ENCODE assay signal across 16 cellular contexts in the genomic region with DNA sequence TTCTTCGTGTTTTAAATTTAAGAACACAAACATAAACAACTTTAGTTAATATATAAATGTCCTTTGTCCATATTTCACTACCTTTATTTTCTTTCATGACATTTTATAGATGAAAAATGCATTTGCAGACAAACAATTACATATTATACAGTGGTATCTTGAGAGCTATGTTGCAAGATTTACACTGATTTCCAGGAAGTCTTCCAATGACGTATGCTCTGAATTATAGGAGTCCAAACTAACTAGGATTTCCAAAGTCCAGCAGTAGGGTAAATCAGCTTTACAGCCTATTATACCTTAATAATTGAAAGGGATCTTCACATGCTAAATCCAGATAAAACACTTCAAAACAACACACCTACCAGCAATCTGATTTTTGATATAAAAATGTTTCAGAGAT.
"Had no signal": no experiment of that assay in that cellular context is flagged by ENCODE, and none has a peak within 500 bp of the region (broad histone marks: within the 10 kb centered on the region; RNA-seq: fewer than 3 reads in every experiment).

No MANE protein-coding gene starts in this region.

- H3K4me3 ChIP-seq: colonic mucosa, heart left ventricle, prostate gland, right lobe of liver, suprapubic skin had no signal

- H3K27me3 ChIP-seq: colonic mucosa, foreskin keratinocyte, heart left ventricle, right lobe of liver, suprapubic skin had no signal

- H3K9me3 ChIP-seq: colonic mucosa, heart left ventricle, prostate gland, right lobe of liver, suprapubic skin had no signal

- DNase-seq: activated CD8-positive, alpha-beta memory T cell treated with anti-CD3 and anti-CD28 coated beads, Interleukin-2, amount 50 U/mL, for 4 hours; activated CD8-positive, alpha-beta T cell treated with anti-CD3 and anti-CD28 coated beads for 36 hours; activated naive CD8-positive, alpha-beta T cell treated with anti-CD3 and anti-CD28 coated beads, Interleukin-2, amount 50 U/mL, for 24 hours; activated T-cell treated with anti-CD3 and anti-CD28 coated beads, Interleukin-2, amount 50 U/mL, for 72 hours; caudate nucleus; colonic mucosa; foreskin keratinocyte; heart left ventricle; mammary epithelial cell; natural killer cell; right lobe of liver; stimulated activated CD4-positive, alpha-beta T cell treated with anti-CD3 and anti-CD28 coated beads, Interleukin-2, amount 100 ng/mL, for 24 hours; stimulated activated naive CD4-positive, alpha-beta T cell treated with Interleukin-2 at 50 U/mL for 16 hours; T-helper 9 cell had no signal

- H3K4me1 ChIP-seq: colonic mucosa, foreskin keratinocyte, prostate gland, suprapubic skin had no signal

- H3K27ac ChIP-seq: colonic mucosa, foreskin keratinocyte, heart left ventricle, prostate gland, right lobe of liver, suprapubic skin had no signal

- ATAC-seq: activated CD8-positive, alpha-beta T cell treated with anti-CD3 and anti-CD28 coated beads for 36 hours; activated naive CD8-positive, alpha-beta T cell treated with anti-CD3 and anti-CD28 coated beads, Interleukin-2, amount 50 U/mL, for 24 hours; activated T-cell treated with anti-CD3 and anti-CD28 coated beads, Interleukin-2, amount 50 U/mL, for 72 hours; foreskin keratinocyte; natural killer cell had no signal

- H3K36me3 ChIP-seq: colonic mucosa, prostate gland, right lobe of liver, suprapubic skin had no signal
